In genomic region chr11:69876013-69876412, GRCh38 we compare ENCODE assay signal across 18 cellular contexts. TPM values are rescaled to one million over a fixed set of nuclear protein-coding genes. Genes with fewer than 3 reads are reported as not detected.
DNase-seq lines count a peak whose midpoint lies in the region; ATAC-seq and TF ChIP-seq lines count a peak whose summit lies in the region.
"Had no signal": no experiment of that assay in that cellular context is flagged by ENCODE, and none has a peak within 500 bp of the region (broad histone marks: within the 10 kb centered on the region; RNA-seq: fewer than 3 reads in every experiment).

No MANE protein-coding gene starts in this region.

- H3K4me3 ChIP-seq in left ventricle myocardium inferior (no peak overlapping the region), heart right ventricle (no peak overlapping the region), WERI-Rb-1 (ENCODE audit: low read depth, low read length) (no peak overlapping the region)
- H3K4me3 ChIP-seq: GM23248 had no signal

- DNase-seq in left ventricle myocardium inferior = peak; percentile 2
- DNase-seq in heart right ventricle = no peak
- peak; percentile 3 for DNase-seq in iPS-NIHi7 (ENCODE audit: extremely low spot score)
- peak; percentile 51 for DNase-seq in sciatic nerve (ENCODE audit: low spot score)
- DNase-seq in activated CD4-positive, alpha-beta T cell treated with anti-CD3 and anti-CD28 coated beads for 36 hours = no peak
- DNase-seq in T-helper 1 cell = no peak
- DNase-seq in WERI-Rb-1 = no peak
- DNase-seq: DMS 273 treated with DMSO at 0.1 percent for 48 hours, GF-D8, GM23248, NCI-H187 treated with DMSO at 0.1 percent for 48 hours, NCI-H2171 treated with DMSO at 0.1 percent for 48 hours, NCI-H748 treated with DMSO at 0.1 percent for 48 hours, OCI-M1 had no signal

- H3K4me1 ChIP-seq in left ventricle myocardium inferior (no peaks in the 10 kb centered on the region), heart right ventricle (no peaks in the 10 kb centered on the region)

- no peaks in the 10 kb centered on the region for H3K4me1 Mint-ChIP-seq in activated CD4-positive, alpha-beta T cell treated with anti-CD3 and anti-CD28 coated beads for 36 hours

- H3K9me3 Mint-ChIP-seq in activated CD4-positive, alpha-beta T cell treated with anti-CD3 and anti-CD28 coated beads for 36 hours (ENCODE audit: low read depth) = no peaks in the 10 kb centered on the region

- H3K27ac ChIP-seq in left ventricle myocardium inferior (replicated peaks) (no peak overlapping the region), heart right ventricle (no peak overlapping the region), WERI-Rb-1 (no peak overlapping the region)
- H3K27ac ChIP-seq: C4-2B, GM23248 had no signal

- no peak for TF ChIP-seq CTCF in left ventricle myocardium inferior (IDR thresholded peaks at IDR 0.05; ENCODE audit: borderline replicate concordance)
- TF ChIP-seq CTCF in heart right ventricle (IDR thresholded peaks at IDR 0.05) = no peak
- TF ChIP-seq CTCF in WERI-Rb-1 (IDR thresholded peaks at IDR 0.05; ENCODE audit: low read depth, low read length) = no peak

- H3K36me3 Mint-ChIP-seq in activated CD4-positive, alpha-beta T cell treated with anti-CD3 and anti-CD28 coated beads for 36 hours (ENCODE audit: low read depth) = no peaks in the 10 kb centered on the region

- ATAC-seq in heart right ventricle (no peak), sciatic nerve (no peak)
- ATAC-seq in activated CD4-positive, alpha-beta T cell treated with anti-CD3 and anti-CD28 coated beads for 36 hours = no peak
- ATAC-seq: HCT116 had no signal

- intact Hi-C loops in left ventricle myocardium inferior (cut with micrococcal nuclease) = no loop called here
- intact Hi-C loops in heart right ventricle (cut with DNase I) = no loop called here
- intact Hi-C loops in sciatic nerve (cut with DNase I) = no loop called here
- intact Hi-C loops in activated CD4-positive, alpha-beta T cell treated with anti-CD3 and anti-CD28 coated beads for 36 hours (cut with DNase I, micrococcal nuclease) = no loop called here

- no peak overlapping the region for H3K27ac Mint-ChIP-seq in activated CD4-positive, alpha-beta T cell treated with anti-CD3 and anti-CD28 coated beads for 36 hours

- H3K9me3 ChIP-seq in left ventricle myocardium inferior (replicated peaks) (no peaks in the 10 kb centered on the region), heart right ventricle (no peaks in the 10 kb centered on the region), WERI-Rb-1 (ENCODE audit: severe bottlenecking) (no peaks in the 10 kb centered on the region)

- no peak overlapping the region for H3K4me3 Mint-ChIP-seq in activated CD4-positive, alpha-beta T cell treated with anti-CD3 and anti-CD28 coated beads for 36 hours

- 50 to 63% methylated on average over 10 of the region's 10 CpGs for WGBS in heart right ventricle, 2 donors

- H3K36me3 ChIP-seq in left ventricle myocardium inferior (no peaks in the 10 kb centered on the region), heart right ventricle (no peaks in the 10 kb centered on the region), WERI-Rb-1 (no peaks in the 10 kb centered on the region)

- CTCF ChIA-PET in activated CD4-positive, alpha-beta T cell treated with anti-CD3 and anti-CD28 coated beads for 36 hours (lab: Charles Lee) = no interaction called here

- H3K27me3 Mint-ChIP-seq in activated CD4-positive, alpha-beta T cell treated with anti-CD3 and anti-CD28 coated beads for 36 hours = peaks cover 4% of the 10 kb centered on the region

- peaks cover 68% of the 10 kb centered on the region for H3K27me3 ChIP-seq in left ventricle myocardium inferior (ENCODE audit: low read depth)
- peaks cover 0 to 51% (median 13%) of the 10 kb centered on the region in 7 donors for H3K27me3 ChIP-seq in heart right ventricle
- no peaks in the 10 kb centered on the region for H3K27me3 ChIP-seq in WERI-Rb-1 (ENCODE audit: insufficient read depth, low read depth, severe bottlenecking)

- POLR2A ChIA-PET in activated CD4-positive, alpha-beta T cell treated with anti-CD3 and anti-CD28 coated beads for 36 hours (lab: Charles Lee) = no interaction called here

RNA-seq across cellular contexts. Expression of gene FGF3, which starts 56.8 kb away (rescaled TPM):
- total RNA-seq in left ventricle myocardium inferior (not detected), heart right ventricle (not detected), sciatic nerve (not detected)
- polyA plus RNA-seq in heart right ventricle = not detected
- total RNA-seq in activated CD4-positive, alpha-beta T cell treated with anti-CD3 and anti-CD28 coated beads for 36 hours = not detected
- total RNA-seq: GM23248, NCI-H460, RPMI7951 had no signal
- polyA plus RNA-seq: GM23248 had no signal

Comparison
In these comparisons a context has a peak if more than half of its experiments do, and no peak if none do; other contexts are left out.
1. DNase-seq: peak in left ventricle myocardium inferior (single experiment), iPS-NIHi7 (single experiment) and sciatic nerve (single experiment); none in heart right ventricle (0 of 2), activated CD4-positive, alpha-beta T cell treated with anti-CD3 and anti-CD28 coated beads for 36 hours (single experiment), T-helper 1 cell (0 of 5) and WERI-Rb-1 (single experiment).